ENCODE assay signal across 1 cellular context in genomic region chr17:47267354-47267828, GRCh38.
A peak's percentile ranks its signal among the peaks of the same experiment; 100 is the strongest.
TF ChIP-seq lines count a peak whose summit lies in the region.

No MANE protein-coding gene starts in this region.

TF ChIP-seq in K562, 482 proteins besides CTCF, POLR2A, EP300 and RAD21 (continued from another document):
- TF ChIP-seq PTBP1 (IDR thresholded peaks at IDR 0.05; ENCODE audit: low read depth, low read length) (no peak), FOSL1 (tag; conservative IDR thresholded peaks at IDR 0.05) (0 out of 2 replicates have a peak, but pooled peaks have one; percentile 45)
